In genomic region chr5:138824516-138824915, GRCh38 we compare ENCODE assay signal across 15 cellular contexts. TPM values are rescaled to one million over a fixed set of nuclear protein-coding genes. Genes with fewer than 3 reads are reported as not detected.
A peak's percentile ranks its signal among the peaks of the same experiment; 100 is the strongest.
DNase-seq lines count a peak whose midpoint lies in the region; ATAC-seq and TF ChIP-seq lines count a peak whose summit lies in the region.
"Had no signal": no experiment of that assay in that cellular context is flagged by ENCODE, and none has a peak within 500 bp of the region (broad histone marks: within the 10 kb centered on the region; RNA-seq: fewer than 3 reads in every experiment).

No MANE protein-coding gene starts in this region.

- TF ChIP-seq POLR2A in adrenal gland (IDR thresholded peaks at IDR 0.05) = peak in 1 of 2 donors; percentile 32

- H3K4me1 Mint-ChIP-seq in stimulated activated naive CD8-positive, alpha-beta T cell treated with anti-CD3 and anti-CD28 coated beads, Interleukin-15, amount 100 ng/mL, for 72 hours = peaks cover 6% of the 10 kb centered on the region
- peaks cover 20% of the 10 kb centered on the region for H3K4me1 Mint-ChIP-seq in type B pancreatic cell (ENCODE audit: unreplicated experiment)
- H3K4me1 Mint-ChIP-seq: memory B cell had no signal

- intact Hi-C loops in adrenal gland (cut with DNase I) (no loop called here), left ventricle myocardium superior (cut with micrococcal nuclease) (no loop called here), aorta (cut with DNase I) (no loop called here)

- H3K4me1 ChIP-seq in adrenal gland (replicated peaks in 1 of 2) (peaks cover 18 to 31% of the 10 kb centered on the region in 2 donors), aorta (ENCODE audit: control insufficient read depth in 1 of 2, insufficient read depth in 2 of 2, low read length in 2 of 2) (peaks cover 0 to 2% of the 10 kb centered on the region in 2 donors)
- H3K4me1 ChIP-seq: colonic mucosa had no signal

- H3K27ac ChIP-seq in adrenal gland = peak overlapping the region; percentile 51 to 81 (median 60)
- H3K27ac ChIP-seq in aorta (ENCODE audit: low read depth in 1 of 2, low read length in 2 of 2) = no peak overlapping the region
- H3K27ac ChIP-seq: C4-2B, colonic mucosa, upper lobe of left lung had no signal

- H3K36me3 Mint-ChIP-seq in type B pancreatic cell = peaks cover 53% of the 10 kb centered on the region

- H3K36me3 ChIP-seq in adrenal gland (replicated peaks in 1 of 2) = peaks cover 0 to 25% of the 10 kb centered on the region in 2 donors
- peaks cover 0 to 4% of the 10 kb centered on the region in 2 donors for H3K36me3 ChIP-seq in aorta (ENCODE audit: control insufficient read depth in 1 of 2, insufficient read depth in 2 of 2, low read length in 1 of 2)

- DNase-seq in stimulated activated naive CD8-positive, alpha-beta T cell treated with anti-CD3 and anti-CD28 coated beads, Interleukin-15, Interleukin-2, amounts not matched to agents 100 U/mL and 50 U/mL, for 24 hours = peak; percentile 40
- DNase-seq in stimulated activated naive CD8-positive, alpha-beta T cell treated with anti-CD3 and anti-CD28 coated beads, Interleukin-15, amount 100 ng/mL, for 72 hours = no peak
- DNase-seq in adrenal gland (peak; percentile 65 to 90 (median 87)), left ventricle myocardium superior (peak; percentile 40), aorta (no peak), NCI-H128 (lab: John Stamatoyannopoulos, UW; ENCODE audit: unreplicated experiment) (no peak), type B pancreatic cell (ENCODE audit: extremely low spot score, unreplicated experiment) (no peak)
- no peak for DNase-seq in stimulated activated naive CD4-positive, alpha-beta T cell (lab: John Stamatoyannopoulos, UW)
- DNase-seq: colonic mucosa, DMS79, NCI-H446, SIG-M5, upper lobe of left lung had no signal

- H3K4me3 ChIP-seq in adrenal gland (no peak overlapping the region), aorta (ENCODE audit: low read length in 2 of 2) (no peak overlapping the region)
- H3K4me3 ChIP-seq: colonic mucosa, upper lobe of left lung had no signal

- H3K9me3 ChIP-seq in adrenal gland (replicated peaks in 1 of 3) = no peaks in the 10 kb centered on the region
- no peaks in the 10 kb centered on the region for H3K9me3 ChIP-seq in aorta (ENCODE audit: control insufficient read depth, low read length)
- H3K9me3 ChIP-seq: colonic mucosa, upper lobe of left lung had no signal

- ATAC-seq in stimulated activated naive CD8-positive, alpha-beta T cell treated with anti-CD3 and anti-CD28 coated beads, Interleukin-15, Interleukin-2, amounts not matched to agents 100 U/mL and 50 U/mL, for 24 hours = peak; percentile 81
- ATAC-seq in stimulated activated naive CD8-positive, alpha-beta T cell treated with anti-CD3 and anti-CD28 coated beads, Interleukin-15, amount 100 ng/mL, for 72 hours = no peak
- ATAC-seq in left ventricle myocardium superior = peak; percentile 58
- peak; percentile 53 for ATAC-seq in aorta (ENCODE audit: low FRiP score)

- H3K27ac Mint-ChIP-seq in stimulated activated naive CD8-positive, alpha-beta T cell treated with anti-CD3 and anti-CD28 coated beads, Interleukin-15, amount 100 ng/mL, for 72 hours = no peak overlapping the region
- H3K27ac Mint-ChIP-seq in type B pancreatic cell = no peak overlapping the region
- H3K27ac Mint-ChIP-seq: memory B cell had no signal

- H3K27me3 Mint-ChIP-seq in stimulated activated naive CD8-positive, alpha-beta T cell treated with anti-CD3 and anti-CD28 coated beads, Interleukin-15, amount 100 ng/mL, for 72 hours = peaks cover 31% of the 10 kb centered on the region
- no peaks in the 10 kb centered on the region for H3K27me3 Mint-ChIP-seq in type B pancreatic cell
- H3K27me3 Mint-ChIP-seq: memory B cell had no signal

- H3K4me3 Mint-ChIP-seq in stimulated activated naive CD8-positive, alpha-beta T cell treated with anti-CD3 and anti-CD28 coated beads, Interleukin-15, amount 100 ng/mL, for 72 hours = no peak overlapping the region
- no peak overlapping the region for H3K4me3 Mint-ChIP-seq in type B pancreatic cell
- H3K4me3 Mint-ChIP-seq: memory B cell had no signal

- H3K27me3 ChIP-seq in adrenal gland = no peaks in the 10 kb centered on the region
- no peaks in the 10 kb centered on the region for H3K27me3 ChIP-seq in aorta (ENCODE audit: control insufficient read depth in 1 of 2, insufficient read depth in 2 of 2, low read length in 1 of 2)
- H3K27me3 ChIP-seq: colonic mucosa, upper lobe of left lung had no signal

- TF ChIP-seq CTCF in adrenal gland (IDR thresholded peaks at IDR 0.05) = no peak
- TF ChIP-seq CTCF in type B pancreatic cell (conservative IDR thresholded peaks at IDR 0.05) = no peak

- WGBS in adrenal gland, 4 donors = 59 to 85% (median 68%) methylated on average over 7 of the region's 7 CpGs
- 44 to 47% methylated on average over 7 of the region's 7 CpGs for WGBS in aorta, 2 donors

- H3K9me3 Mint-ChIP-seq in stimulated activated naive CD8-positive, alpha-beta T cell treated with anti-CD3 and anti-CD28 coated beads, Interleukin-15, amount 100 ng/mL, for 72 hours = no peaks in the 10 kb centered on the region
- H3K9me3 Mint-ChIP-seq in type B pancreatic cell = no peaks in the 10 kb centered on the region
- H3K9me3 Mint-ChIP-seq: memory B cell had no signal

RNA-seq across cellular contexts. Expression of gene LRRTM2, which starts 50.6 kb away (rescaled TPM):
- total RNA-seq in adrenal gland (1 to 10 TPM in 2 of 8 donors, under 1 TPM in 3, not detected in 3; 0.11 to 1.6 (median 0.94) TPM), left ventricle myocardium superior (0.12 TPM), aorta (under 1 TPM; 0.24 to 0.36 TPM), type B pancreatic cell (ENCODE audit: low replicate concordance) (4.6 TPM in 1 of 2 replicates, not detected in the other)
- polyA plus RNA-seq in adrenal gland (under 1 TPM; 0.07 to 0.86 (median 0.08) TPM), aorta (under 1 TPM in 1 of 2 donors, not detected in 1; 0.31 TPM)

Comparison
In these comparisons a context has a peak if more than half of its experiments do, and no peak if none do; other contexts are left out.
1. DNase-seq: peak in stimulated activated naive CD8-positive, alpha-beta T cell treated with anti-CD3 and anti-CD28 coated beads, Interleukin-15, Interleukin-2, amounts not matched to agents 100 U/mL and 50 U/mL, for 24 hours (single experiment), adrenal gland (7 of 7) and left ventricle myocardium superior (single experiment); none in stimulated activated naive CD8-positive, alpha-beta T cell treated with anti-CD3 and anti-CD28 coated beads, Interleukin-15, amount 100 ng/mL, for 72 hours (0 of 2), aorta (0 of 2), stimulated activated naive CD4-positive, alpha-beta T cell (0 of 6), NCI-H128 (single experiment) and type B pancreatic cell (single experiment).
2. H3K27ac ChIP-seq: peak in adrenal gland (5 of 5); none in aorta (0 of 2).